22 cellular contexts compared by ENCODE assay signal in genomic region chr18:7722955-7723354, GRCh38.
"Had no signal": no experiment of that assay in that cellular context is flagged by ENCODE, and none has a peak within 500 bp of the region (broad histone marks: within the 10 kb centered on the region; RNA-seq: fewer than 3 reads in every experiment).

No MANE protein-coding gene starts in this region.

- H3K27ac ChIP-seq: colonic mucosa, pancreas, psoas muscle, right atrium auricular region, tibial nerve had no signal

- H3K4me1 ChIP-seq: colonic mucosa had no signal

- H3K27me3 ChIP-seq: colonic mucosa, heart left ventricle, pancreas, right atrium auricular region, tibial nerve had no signal

- H3K4me3 ChIP-seq: colonic mucosa, heart left ventricle, pancreas, psoas muscle, right atrium auricular region, tibial nerve had no signal

- DNase-seq: activated CD4-positive, alpha-beta T cell treated with anti-CD3 and anti-CD28 coated beads, Interleukin-2, amount 10 ng/mL, durations not matched to agents 7 days and 5 days; activated CD4-positive, CD25-positive, alpha-beta regulatory T cell treated with anti-CD3 and anti-CD28 coated beads, Interleukin-2, amount 50 U/mL, for 72 hours; activated CD8-positive, alpha-beta T cell treated with anti-CD3 and anti-CD28 coated beads for 36 hours; activated naive CD8-positive, alpha-beta T cell treated with anti-CD3 and anti-CD28 coated beads, Interleukin-2, amount 50 U/mL, for 24 hours; activated T-cell treated with anti-CD3 and anti-CD28 coated beads, Interleukin-2, amount 50 U/mL, for 48 hours; colonic mucosa; effector memory CD4-positive, alpha-beta T cell; heart left ventricle; hypothalamus; immature natural killer cell; left ventricle myocardium superior; naive B cell; nucleus accumbens; pancreas; psoas muscle; stimulated activated CD4-positive, alpha-beta T cell treated with anti-CD3 and anti-CD28 coated beads, Interleukin-2, amount 100 ng/mL, for 48 hours; stimulated activated naive CD4-positive, alpha-beta T cell treated with Interleukin-2 at 50 U/mL for 16 hours; T-helper 17 cell; T1000 had no signal

- H3K36me3 ChIP-seq: colonic mucosa, heart left ventricle, pancreas, right atrium auricular region, tibial nerve had no signal

- FAIRE-seq: bronchial epithelial cell, pancreas had no signal

- ATAC-seq: activated CD8-positive, alpha-beta T cell treated with anti-CD3 and anti-CD28 coated beads for 36 hours; activated naive CD8-positive, alpha-beta T cell treated with anti-CD3 and anti-CD28 coated beads, Interleukin-2, amount 50 U/mL, for 24 hours; left ventricle myocardium superior; pancreas; psoas muscle; T-helper 17 cell had no signal

- H3K9me3 ChIP-seq: colonic mucosa, pancreas, psoas muscle, right atrium auricular region had no signal
